In the genomic region with DNA sequence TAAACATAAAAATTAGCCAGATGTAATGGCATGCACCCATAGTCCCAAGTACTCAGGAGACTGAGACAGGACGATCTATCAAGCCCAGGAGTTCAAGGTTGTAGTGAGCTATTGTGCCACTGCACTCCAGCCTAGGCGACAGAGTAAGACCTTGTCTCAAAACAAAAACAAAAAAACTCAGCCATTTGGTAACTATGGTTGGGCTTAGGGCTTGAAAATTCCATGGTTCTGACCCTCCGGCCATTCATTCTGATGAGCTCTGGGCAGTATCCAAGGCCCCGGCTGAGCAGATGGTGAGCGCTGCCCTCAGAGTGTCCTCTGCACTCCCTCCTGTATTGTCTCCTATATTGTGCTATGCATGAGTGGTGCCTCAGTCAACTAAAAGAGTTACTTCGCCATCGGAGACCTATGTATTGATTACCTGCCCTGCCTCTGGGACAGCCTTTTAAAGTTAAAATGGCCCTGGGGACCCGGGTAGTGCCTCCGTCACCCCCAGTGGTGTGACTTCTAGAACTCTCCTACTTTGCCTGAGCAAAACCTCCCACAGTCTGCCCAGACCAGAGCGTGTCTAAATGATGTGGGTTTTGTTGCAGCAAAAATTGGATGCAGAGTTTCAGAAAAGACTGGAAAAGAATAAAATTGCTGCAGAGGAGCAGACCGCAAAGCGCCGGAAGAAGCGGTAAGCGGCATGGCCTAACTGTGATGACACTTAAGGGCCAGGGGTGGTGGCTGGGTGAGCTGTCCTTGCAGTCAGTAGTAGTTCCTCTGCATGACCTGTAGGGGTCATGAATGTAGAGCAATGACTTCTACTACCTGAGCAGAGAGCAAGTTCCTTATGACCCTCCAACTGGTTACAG, we compare ENCODE assay signal across 8 cellular contexts. TPM values are rescaled to one million over a fixed set of nuclear protein-coding genes. Genes with fewer than 3 reads are reported as not detected.
DNase-seq lines count a peak whose midpoint lies in the region; ATAC-seq and TF ChIP-seq lines count a peak whose summit lies in the region.

No MANE protein-coding gene starts in this region.

- H3K27me3 ChIP-seq in Panc1 (ENCODE audit: control insufficient read depth, insufficient read depth, low read length) (no peaks in the 10 kb centered on the region), adipocyte (replicated peaks; ENCODE audit: control insufficient read depth, insufficient read depth, low read length) (no peaks in the 10 kb centered on the region), right cardiac atrium (ENCODE audit: control insufficient read depth, insufficient read depth) (no peaks in the 10 kb centered on the region)

- in situ Hi-C loops in Panc1 (cut with HindIII; ENCODE audit: low pct_unique_long_range_greater_than_20kb, low sequenced_read_pairs): no loop called here

- POLR2A ChIA-PET in Panc1 (lab: Charles Lee): no interaction called here

- H3K4me3 ChIP-seq in Panc1 (ENCODE audit: low read depth in 2 of 2, low read length in 2 of 2) (no peak overlapping the region), adipocyte (ENCODE audit: low read length) (no peak overlapping the region), right cardiac atrium (ENCODE audit: low read length) (no peak overlapping the region)

- peak; percentile 77 for ATAC-seq in GM21786 (IDR thresholded peaks at IDR 0.05; ENCODE audit: unreplicated experiment)
- ATAC-seq in Panc1: peak; percentile 97
- peak; percentile 78 to 86 for ATAC-seq in right cardiac atrium

- H3K9ac ChIP-seq in adipocyte (ENCODE audit: low read length): no peak overlapping the region

- peak; percentile 57 for TF ChIP-seq RAD21 in Ishikawa (IDR thresholded peaks at IDR 0.05; ENCODE audit: low read depth)

- no peak for TF ChIP-seq EP300 in Ishikawa (IDR thresholded peaks at IDR 0.05; ENCODE audit: borderline replicate concordance)

- H3K27ac ChIP-seq in Panc1 (ENCODE audit: low read length): no peak overlapping the region
- no peak overlapping the region for H3K27ac ChIP-seq in right cardiac atrium (ENCODE audit: low read length)

- intact Hi-C loops in Panc1 (cut with micrococcal nuclease; ENCODE audit: unreplicated experiment) (no loop called here), right cardiac atrium (cut with DNase I) (no loop called here)

- H3K9me3 ChIP-seq in Panc1 (ENCODE audit: control insufficient read depth, insufficient read depth, low read depth, low read length): no peaks in the 10 kb centered on the region
- no peaks in the 10 kb centered on the region for H3K9me3 ChIP-seq in adipocyte (ENCODE audit: control insufficient read depth, low read length)
- no peaks in the 10 kb centered on the region for H3K9me3 ChIP-seq in right cardiac atrium (ENCODE audit: control insufficient read depth, low read length)

- BruUV-seq in Panc1 (replicated peaks; lab: Mats Ljungman, UMichigan): no TSS peak

- H3K36me3 ChIP-seq in Panc1 (ENCODE audit: control insufficient read depth, insufficient read depth, low read length): peaks cover 22% of the 10 kb centered on the region
- peaks cover 94% of the 10 kb centered on the region for H3K36me3 ChIP-seq in adipocyte (ENCODE audit: control insufficient read depth, insufficient read depth, low read length, severe bottlenecking)

- CTCF ChIA-PET in Panc1 (lab: Charles Lee): interaction anchor here (0.5 to 1.0 kb wide), 5 partner anchors 8 to 1096 kb away, joined by 3 to 8 read pairs (median 4); a partner anchor contains a TSS

- peak; percentile 26 to 53 for DNase-seq in NCI-H524 (lab: John Stamatoyannopoulos, UW)
- no peak for DNase-seq in NCI-H524 treated with DMSO at 0.1 percent for 48 hours (lab: John Stamatoyannopoulos, UW)
- DNase-seq in Panc1 (ENCODE audit: low read depth, low spot score): peak; percentile 65
- peak; percentile 62 for DNase-seq in adipocyte (ENCODE audit: low read depth)
- DNase-seq in right cardiac atrium: no peak
- DNase-seq in stimulated activated CD4-positive, alpha-beta T cell treated with anti-CD3 and anti-CD28 coated beads, Interleukin-12 subunit alpha, Interleukin-12 subunit beta, amount 100 ng/mL, for 48 hours (ENCODE audit: low read depth in 2 of 3, low spot score in 1 of 3): peak in 2 of 3 donors; percentile 22 to 24

- TF ChIP-seq CTCF in Panc1 (IDR thresholded peaks at IDR 0.05): peak; percentile 83

- WGBS in right cardiac atrium: 69% methylated on average over 15 of the region's 15 CpGs

- H3K4me1 ChIP-seq in Panc1 (ENCODE audit: control insufficient read depth, insufficient read depth, low read length) (no peaks in the 10 kb centered on the region), adipocyte (ENCODE audit: control insufficient read depth, insufficient read depth, low read length) (no peaks in the 10 kb centered on the region), right cardiac atrium (ENCODE audit: control insufficient read depth, insufficient read depth, low read length) (no peaks in the 10 kb centered on the region)

TF ChIP-seq in Ishikawa, 13 proteins besides CTCF, POLR2A, EP300 and RAD21:
- TF ChIP-seq, protein P1, sequence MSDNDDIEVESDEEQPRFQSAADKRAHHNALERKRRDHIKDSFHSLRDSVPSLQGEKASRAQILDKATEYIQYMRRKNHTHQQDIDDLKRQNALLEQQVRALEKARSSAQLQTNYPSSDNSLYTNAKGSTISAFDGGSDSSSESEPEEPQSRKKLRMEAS (IDR thresholded peaks at IDR 0.05): no peak
- TF ChIP-seq TAF1 (IDR thresholded peaks at IDR 0.05; ENCODE audit: low read depth) (no peak), NFIC (IDR thresholded peaks at IDR 0.05) (no peak), CREB1 (IDR thresholded peaks at IDR 0.05; ENCODE audit: low read depth) (no peak)

RNA-seq across cellular contexts. Expression of a gene that starts 8.1 kb away (rescaled TPM):
- total RNA-seq in Panc1 (2021; ENCODE audit: unreplicated experiment): 24.9 TPM
- 26.7 TPM for polyA plus RNA-seq in Panc1 (2012; ENCODE audit: insufficient read length)
- 10 to 100 TPM; 14.6 to 20.5 (median 15.3) TPM for total RNA-seq in right cardiac atrium
- 17.7 TPM for polyA plus RNA-seq in right cardiac atrium

RNA-seq across cellular contexts. Expression of a gene that starts 29.1 kb away (rescaled TPM):
- total RNA-seq in Panc1 (2021; ENCODE audit: unreplicated experiment) (76.9 TPM), right cardiac atrium (1 to 10 TPM; 3.6 to 7.4 (median 4.8) TPM)
- polyA plus RNA-seq in Panc1 (2012; ENCODE audit: insufficient read length): 96.0 TPM
- 2.9 TPM for polyA plus RNA-seq in right cardiac atrium

RNA-seq across cellular contexts. Expression of a gene that starts 48.0 kb away (rescaled TPM):
- total RNA-seq in Panc1 (2021; ENCODE audit: unreplicated experiment): not detected
- 2.7 TPM for polyA plus RNA-seq in Panc1 (2012; ENCODE audit: insufficient read length)
- not detected for total RNA-seq in right cardiac atrium
- polyA plus RNA-seq in right cardiac atrium: 0.18 TPM

Comparison
In these comparisons a context has a peak if more than half of its experiments do, and no peak if none do; other contexts are left out.
1. DNase-seq: peak in NCI-H524 (2 of 2), Panc1 (single experiment), adipocyte (single experiment) and stimulated activated CD4-positive, alpha-beta T cell treated with anti-CD3 and anti-CD28 coated beads, Interleukin-12 subunit alpha, Interleukin-12 subunit beta, amount 100 ng/mL, for 48 hours (2 of 3); none in NCI-H524 treated with DMSO at 0.1 percent for 48 hours (single experiment) and right cardiac atrium (0 of 3).
2. Peak in every context shown above with its lines, with median percentiles within 50 percentile points of each other: ATAC-seq.